Comparison of ENCODE assay signal across 21 cellular contexts in the genomic region with DNA sequence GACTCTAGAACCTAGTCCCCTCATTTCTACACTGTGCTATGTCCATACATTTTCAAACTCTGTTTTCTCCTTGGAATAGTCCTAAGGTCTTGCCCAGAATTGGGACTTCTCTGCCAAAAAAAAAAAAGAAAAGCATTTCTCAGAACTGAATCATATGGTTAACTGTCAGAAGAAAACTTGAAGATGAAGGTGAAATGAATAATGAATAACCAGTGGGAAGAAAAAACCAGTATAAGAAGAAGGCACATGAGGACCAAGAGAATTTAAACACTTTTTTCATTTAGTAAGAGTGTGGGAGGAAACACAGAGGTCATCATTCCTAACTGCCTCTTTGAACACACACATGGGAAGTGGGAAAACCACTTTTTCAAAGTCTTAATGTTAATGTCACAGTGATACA.
"Had no signal": no experiment of that assay in that cellular context is flagged by ENCODE, and none has a peak within 500 bp of the region (broad histone marks: within the 10 kb centered on the region; RNA-seq: fewer than 3 reads in every experiment).

No MANE protein-coding gene starts in this region.

- DNase-seq: activated CD4-positive, alpha-beta T cell treated with anti-CD3 and anti-CD28 coated beads, Interleukin-2, amount 10 ng/mL, durations not matched to agents 24 days and 14 days; activated CD4-positive, CD25-positive, alpha-beta regulatory T cell; activated CD8-positive, alpha-beta memory T cell treated with anti-CD3 and anti-CD28 coated beads, Interleukin-2, amount 50 U/mL, for 48 hours; activated CD8-positive, alpha-beta T cell treated with anti-CD3 and anti-CD28 coated beads, Interleukin-2, amount 10 ng/mL, durations not matched to agents 7 days and 5 days; activated gamma-delta T cell treated with Interleukin-2 at 50 U/mL for 16 hours; activated naive CD8-positive, alpha-beta T cell treated with anti-CD3 and anti-CD28 coated beads for 36 hours; activated T-cell treated with anti-CD3 and anti-CD28 coated beads, Interleukin-2, amount 50 U/mL, for 72 hours; anterior cingulate cortex; cerebellar nuclear complex; effector memory CD4-positive, alpha-beta T cell; kidney; left ventricle myocardium superior; mucosa of descending colon; naive thymus-derived CD4-positive, alpha-beta T cell; pancreas; sigmoid colon; spleen; stomach had no signal

- H3K9me3 ChIP-seq: mucosa of descending colon, pancreas, sigmoid colon, thoracic aorta had no signal

- H3K4me3 ChIP-seq: breast epithelium, hepatocyte, mucosa of descending colon, pancreas, sigmoid colon, spleen, stomach, thoracic aorta had no signal

- H3K36me3 ChIP-seq: breast epithelium, pancreas, sigmoid colon, spleen, stomach, thoracic aorta had no signal

- H3K27ac ChIP-seq: hepatocyte, pancreas, sigmoid colon, spleen, stomach, thoracic aorta had no signal

- H3K4me2 ChIP-seq: hepatocyte had no signal

- H2AFZ ChIP-seq: hepatocyte had no signal

- H3K4me1 ChIP-seq: breast epithelium, sigmoid colon, spleen had no signal

- ATAC-seq: activated CD8-positive, alpha-beta T cell treated with anti-CD3 and anti-CD28 coated beads, Interleukin-2, amount 10 ng/mL, durations not matched to agents 7 days and 5 days; activated T-cell treated with anti-CD3 and anti-CD28 coated beads, Interleukin-2, amount 50 U/mL, for 72 hours; left ventricle myocardium superior; mucosa of descending colon; naive thymus-derived CD4-positive, alpha-beta T cell; pancreas had no signal

- H3K27me3 ChIP-seq: breast epithelium, hepatocyte, pancreas, sigmoid colon, spleen, stomach had no signal
